ENCODE assay signal across 10 cellular contexts in the genomic region with DNA sequence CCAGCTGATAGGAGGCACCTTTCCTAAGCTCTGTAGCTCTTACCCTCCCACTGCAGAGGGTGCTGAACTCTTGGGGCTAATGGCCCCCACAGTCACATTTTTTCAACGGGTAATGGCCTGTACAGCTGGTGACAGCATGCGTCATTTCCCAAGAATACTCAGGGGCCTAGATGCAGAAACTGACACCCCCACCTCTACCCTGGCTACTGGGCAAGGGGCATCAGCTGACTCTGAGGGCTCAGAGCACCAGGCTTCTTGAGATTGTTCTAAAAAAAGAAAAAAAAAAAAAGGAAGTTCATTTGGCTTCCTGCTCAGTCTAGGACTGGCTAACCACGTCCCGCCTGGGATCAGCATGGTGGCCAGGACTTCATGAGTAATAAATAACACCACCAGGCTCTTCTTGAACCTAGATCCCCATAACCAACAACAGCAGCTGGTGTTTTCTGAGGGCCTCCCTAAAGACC. TPM values are rescaled to one million over a fixed set of nuclear protein-coding genes. Genes with fewer than 3 reads are reported as not detected.
DNase-seq lines count a peak whose midpoint lies in the region; ATAC-seq, FAIRE-seq and TF ChIP-seq lines count a peak whose summit lies in the region.
"Had no signal": no experiment of that assay in that cellular context is flagged by ENCODE, and none has a peak within 500 bp of the region (broad histone marks: within the 10 kb centered on the region; RNA-seq: fewer than 3 reads in every experiment).

No MANE protein-coding gene starts in this region.

- TF ChIP-seq CTCF in K562 (IDR thresholded peaks at IDR 0.05 in 2 of 3, conservative IDR thresholded peaks at IDR 0.05 in 1 of 3; ENCODE audit: insufficient read depth in 2 of 3, low read depth in 1 of 3, low read length in 3 of 3) (peak in 2 of 3 experiments; percentile 4 to 11; a peak in 1 of 6 replicates), lung (IDR thresholded peaks at IDR 0.05; ENCODE audit: control extremely low read depth, extremely low read depth) (no peak), tibial nerve (IDR thresholded peaks at IDR 0.05) (no peak)

- H3K27ac ChIP-seq in K562 (ENCODE audit: extremely low read depth, low read depth, low read length) = peak overlapping the region; percentile 78
- no peak overlapping the region for H3K27ac ChIP-seq in lung (ENCODE audit: low read depth in 1 of 2, low read length in 1 of 2)
- H3K27ac ChIP-seq in tibial nerve = peak overlapping the region in 1 of 4 donors; percentile 39

- no peaks in the 10 kb centered on the region for H3K79me2 ChIP-seq in K562 (ENCODE audit: control insufficient read depth, insufficient read depth, low read length)

- intact Hi-C loops in activated CD4-positive, alpha-beta T cell treated with anti-CD3 and anti-CD28 coated beads for 36 hours (cut with DNase I, micrococcal nuclease) = no loop called here
- intact Hi-C loops in K562 (cut with micrococcal nuclease) = loop anchor here (5.0 kb wide), 1 partner anchor 40 kb away; no protein-coding TSS in a partner anchor

- H3K4me1 Mint-ChIP-seq in activated CD4-positive, alpha-beta T cell treated with anti-CD3 and anti-CD28 coated beads for 36 hours = peaks cover 7% of the 10 kb centered on the region

- H3K36me3 ChIP-seq in K562 (ENCODE audit: control insufficient read depth, insufficient read depth, low read length) (no peaks in the 10 kb centered on the region), lung (ENCODE audit: control insufficient read depth in 2 of 2, insufficient read depth in 2 of 2, low read length in 2 of 2) (no peaks in the 10 kb centered on the region), tibial nerve (no peaks in the 10 kb centered on the region)

- H3K27me3 Mint-ChIP-seq in activated CD4-positive, alpha-beta T cell treated with anti-CD3 and anti-CD28 coated beads for 36 hours = no peaks in the 10 kb centered on the region
- H3K27me3 Mint-ChIP-seq: IgD-negative memory B cell had no signal

- 7% methylated on average over 4 of the region's 4 CpGs for WGBS in K562 (ENCODE audit: insufficient coverage, low coverage, missing lambda C conversion rate)
- WGBS in lung, 2 donors = 12 to 36% methylated on average over 4 of the region's 4 CpGs
- WGBS in tibial nerve, 2 donors = 48 to 49% methylated on average over 4 of the region's 4 CpGs

- ATAC-seq in activated CD4-positive, alpha-beta T cell treated with anti-CD3 and anti-CD28 coated beads for 36 hours = peak; percentile 42
- peak; percentile 69 for ATAC-seq in K562
- ATAC-seq in lung (ENCODE audit: insufficient read depth, low FRiP score) = peak; percentile 51

- no peak for TF ChIP-seq EP300 in K562 (IDR thresholded peaks at IDR 0.05; ENCODE audit: low read length)
- peak; percentile 48 to 52 for TF ChIP-seq EP300 in tibial nerve (IDR thresholded peaks at IDR 0.05)

- POLR2A ChIA-PET in activated CD4-positive, alpha-beta T cell treated with anti-CD3 and anti-CD28 coated beads for 36 hours (lab: Charles Lee) = no interaction called here
- POLR2A ChIA-PET in K562 (lab: Yijun Ruan, JAX) = interaction anchor here (0.6 to 1.5 kb wide), 4 partner anchors 8 to 21 kb away, joined by 3 to 7 read pairs (median 4); no protein-coding TSS in a partner anchor

- CTCF ChIA-PET in activated CD4-positive, alpha-beta T cell treated with anti-CD3 and anti-CD28 coated beads for 36 hours (lab: Charles Lee) = interaction anchor here (0.6 to 1.3 kb wide), 4 partner anchors 32 to 69 kb away, joined by 3 to 7 read pairs (median 6); no protein-coding TSS in a partner anchor
- CTCF ChIA-PET in K562 (lab: Yijun Ruan, JAX; ENCODE audit: low intra/inter-chr PET ratio) = no interaction called here

- H3K9me3 ChIP-seq in K562 (replicated peaks; ENCODE audit: control insufficient read depth, insufficient read depth, low read depth, low read length) (no peaks in the 10 kb centered on the region), lung (ENCODE audit: control insufficient read depth in 2 of 2, insufficient read depth in 1 of 2, low read length in 1 of 2) (no peaks in the 10 kb centered on the region), tibial nerve (no peaks in the 10 kb centered on the region)

- no peak overlapping the region for H3K4me3 Mint-ChIP-seq in activated CD4-positive, alpha-beta T cell treated with anti-CD3 and anti-CD28 coated beads for 36 hours

- H3K27me3 ChIP-seq in K562 (ENCODE audit: control insufficient read depth in 2 of 2, insufficient read depth in 2 of 2, low read length in 2 of 2) (no peaks in the 10 kb centered on the region), lung (ENCODE audit: control insufficient read depth, insufficient read depth) (no peaks in the 10 kb centered on the region), tibial nerve (no peaks in the 10 kb centered on the region)

- peaks cover 31 to 66% of the 10 kb centered on the region in 2 experiments for H3K4me1 ChIP-seq in K562 (replicated peaks in 1 of 2; ENCODE audit: control insufficient read depth in 2 of 2, insufficient read depth in 2 of 2, low read length in 2 of 2)
- H3K4me1 ChIP-seq in lung (ENCODE audit: control insufficient read depth in 2 of 2, insufficient read depth in 2 of 2, low read length in 2 of 2) = peaks cover 17 to 25% of the 10 kb centered on the region in 2 donors
- peaks cover 0 to 28% (median 9%) of the 10 kb centered on the region in 4 donors for H3K4me1 ChIP-seq in tibial nerve

- no peaks in the 10 kb centered on the region for H3K9me3 Mint-ChIP-seq in activated CD4-positive, alpha-beta T cell treated with anti-CD3 and anti-CD28 coated beads for 36 hours (ENCODE audit: low read depth)
- H3K9me3 Mint-ChIP-seq: IgD-negative memory B cell had no signal

- H3K9ac ChIP-seq in K562 (ENCODE audit: insufficient read depth in 1 of 2, low read depth in 2 of 2, low read length in 2 of 2) = peak overlapping the region; percentile 37 to 59; a peak in 2 of 4 replicates

- in situ Hi-C loops in K562 (cut with MboI) = loop anchor here (5.0 kb wide), 1 partner anchor 35 kb away; no protein-coding TSS in a partner anchor

- H3K36me3 Mint-ChIP-seq in activated CD4-positive, alpha-beta T cell treated with anti-CD3 and anti-CD28 coated beads for 36 hours (ENCODE audit: low read depth) = no peaks in the 10 kb centered on the region
- H3K36me3 Mint-ChIP-seq: IgD-negative memory B cell had no signal

- TF ChIP-seq POLR2A in K562 (conservative IDR thresholded peaks at IDR 0.05) = no peak
- no peak for TF ChIP-seq POLR2A in tibial nerve (IDR thresholded peaks at IDR 0.05)

- H3K4me3 ChIP-seq in K562 (no peak overlapping the region), lung (no peak overlapping the region), tibial nerve (no peak overlapping the region)

- H2AFZ ChIP-seq in K562 (ENCODE audit: low read depth, low read length) = peak overlapping the region; percentile 91

- DNase-seq in activated CD4-positive, alpha-beta T cell treated with anti-CD3 and anti-CD28 coated beads for 36 hours = no peak
- no peak for DNase-seq in activated CD4-positive, alpha-beta T cell treated with anti-CD3 and anti-CD28 coated beads for 48 hours
- DNase-seq in K562 (ENCODE audit: extremely low read depth in 1 of 4, low spot score in 3 of 4) (peak; percentile 34 to 69 (median 37)), lung (ENCODE audit: low spot score) (no peak), tibial nerve (ENCODE audit: low spot score in 2 of 2) (peak in 1 of 2 donors; percentile 42), DMS53 (lab: John Stamatoyannopoulos, UW) (no peak)
- no peak for DNase-seq in stimulated activated CD4-positive, alpha-beta T cell treated with anti-CD3 and anti-CD28 coated beads, Interleukin-4, amount 100 ng/mL, for 1 hour
- no peak for DNase-seq in stimulated activated CD4-positive, alpha-beta T cell treated with anti-CD3 and anti-CD28 coated beads, Interleukin-2, amount 100 ng/mL, for 24 hours
- DNase-seq: activated CD4-positive, alpha-beta T cell treated with anti-CD3 and anti-CD28 coated beads, Interleukin-2, amount 50 U/mL, for 48 hours had no signal

- peak; percentile 73 for FAIRE-seq in K562 (lab: Jason Lieb, UNC)

- BruUV-seq in K562 (replicated peaks; lab: Mats Ljungman, UMichigan) = no TSS peak

- no peaks in the 10 kb centered on the region for H4K20me1 ChIP-seq in K562 (replicated peaks; ENCODE audit: control insufficient read depth, insufficient read depth, low read length)

- no peak overlapping the region for H3K27ac Mint-ChIP-seq in activated CD4-positive, alpha-beta T cell treated with anti-CD3 and anti-CD28 coated beads for 36 hours

- no peaks in the 10 kb centered on the region for H3K9me1 ChIP-seq in K562 (ENCODE audit: control insufficient read depth, insufficient read depth, low read length)

- peak; percentile 20 to 36; a peak in 2 of 4 replicates for TF ChIP-seq RAD21 in K562 (CRISPR knock-in tag; conservative IDR thresholded peaks at IDR 0.05 in 1 of 2, IDR thresholded peaks at IDR 0.05 in 1 of 2)

- peak overlapping the region; percentile 74 for H3K4me2 ChIP-seq in K562 (ENCODE audit: insufficient read depth, low read length)

TF ChIP-seq in K562, 482 proteins besides CTCF, POLR2A, EP300 and RAD21 (continues in another document):
- TF ChIP-seq CREM (IDR thresholded peaks at IDR 0.05; ENCODE audit: low read depth) (peak; percentile 34; the same call in 1 of the 2 replicates), ATF1 (CRISPR knock-in tag; IDR thresholded peaks at IDR 0.05) (no peak), ATF1 (tag; IDR thresholded peaks at IDR 0.05) (0 out of 2 replicates have a peak, but pooled peaks have one; percentile 18)

RNA-seq across cellular contexts. Expression of a gene that starts 35.2 kb away (rescaled TPM):
- total RNA-seq in activated CD4-positive, alpha-beta T cell treated with anti-CD3 and anti-CD28 coated beads for 36 hours = 10 to 100 TPM; 72.1 to 96.9 TPM
- total RNA-seq in K562 (2011; cell fraction: chromatin; rRNA removed; ENCODE audit: low replicate concordance) = 11.8 and 14.3 TPM in 2 replicates
- 10.0 and 12.0 TPM in 2 replicates for total RNA-seq in K562 (2011; cell fraction: nucleolus; rRNA removed)
- total RNA-seq in K562 (2011; cell fraction: nucleoplasm; rRNA removed) = 10.0 and 20.1 TPM in 2 replicates
- 5.3 and 6.2 TPM in 2 replicates for total RNA-seq in K562 (2014; rRNA removed)
- 3.2 and 4.0 TPM in 2 replicates for total RNA-seq in K562 (2014; rRNA removed; fragmentation: Illumina TruSeq; extraction: Trizol)
- 3.7 and 3.8 TPM in 2 replicates for total RNA-seq in K562 (2015; rRNA removed; fragmentation: Illumina TruSeq; extraction: Trizol)
- total RNA-seq in K562 (2021) = 26.6 and 27.2 TPM in 2 replicates
- polyA plus RNA-seq in K562 (2011; rRNA removed) = 3.7 and 6.6 TPM in 2 replicates
- 10.0 and 19.9 TPM in 2 replicates for polyA plus RNA-seq in K562 (2011; cell fraction: cytosol; rRNA removed)
- 14.4 and 33.2 TPM in 2 replicates for polyA plus RNA-seq in K562 (2011; cell fraction: nucleus; rRNA removed)
- 9.5 and 18.5 TPM in 2 replicates for polyA plus RNA-seq in K562 (2012)
- polyA plus RNA-seq in K562 (2014; fragmentation: Illumina TruSeq; extraction: Trizol) = 13.7 and 15.5 TPM in 2 replicates
- polyA plus RNA-seq in K562 (2014; fragmentation: Nextera tagmentation; extraction: Ambion mirVana) = 1 to 10 TPM; 1.3 to 3.2 TPM
- 11.1 and 11.7 TPM in 2 replicates for polyA plus RNA-seq in K562 (2014; rRNA removed)
- 3.1 TPM in 2 replicates for polyA minus RNA-seq in K562 (2011; rRNA and poly(A)+ RNA removed)
- polyA minus RNA-seq in K562 (2011; cell fraction: cytosol; rRNA and poly(A)+ RNA removed) = 15.1 and 34.9 TPM in 2 replicates
- polyA minus RNA-seq in K562 (2011; cell fraction: nucleus; rRNA and poly(A)+ RNA removed) = 9.0 and 10.3 TPM in 2 replicates
- 100 to 1,000 TPM; 245 to 289 TPM for total RNA-seq in lung
- 100 to 1,000 TPM in 1 of 2 donors, 10 to 100 TPM in 1; 63.7 to 364 TPM for polyA plus RNA-seq in lung
- total RNA-seq in tibial nerve = 1,000 to 10,000 TPM in 1 of 4 donors, 100 to 1,000 TPM in 3; 298 to 1,137 (median 494) TPM

Comparison
In these comparisons a context has a peak if more than half of its experiments do, and no peak if none do; other contexts are left out.
1. DNase-seq: peak in K562 (4 of 4); none in activated CD4-positive, alpha-beta T cell treated with anti-CD3 and anti-CD28 coated beads for 36 hours (single experiment), activated CD4-positive, alpha-beta T cell treated with anti-CD3 and anti-CD28 coated beads for 48 hours (single experiment), lung (single experiment), DMS53 (single experiment), stimulated activated CD4-positive, alpha-beta T cell treated with anti-CD3 and anti-CD28 coated beads, Interleukin-4, amount 100 ng/mL, for 1 hour (single experiment) and stimulated activated CD4-positive, alpha-beta T cell treated with anti-CD3 and anti-CD28 coated beads, Interleukin-2, amount 100 ng/mL, for 24 hours (0 of 2).
2. CTCF ChIP-seq: peak in K562 (2 of 3); none in lung (single experiment) and tibial nerve (0 of 5).
3. Peak in every context shown above with its lines, with median percentiles within 50 percentile points of each other: ATAC-seq.